Comparison of ENCODE assay signal across 1 cellular context in genomic region chr20:51540074-51540473, GRCh38. TPM values are rescaled to one million over a fixed set of nuclear protein-coding genes. Genes with fewer than 3 reads are reported as not detected.
"Had no signal": no experiment of that assay in that cellular context is flagged by ENCODE, and none has a peak within 500 bp of the region (broad histone marks: within the 10 kb centered on the region; RNA-seq: fewer than 3 reads in every experiment).

No MANE protein-coding gene starts in this region.

RNA-seq across cellular contexts. Expression of gene NFATC2, which starts 2.4 kb away (rescaled TPM):
- total RNA-seq: SJCRH30 had no signal
